ENCODE assay signal across 30 cellular contexts in the genomic region with DNA sequence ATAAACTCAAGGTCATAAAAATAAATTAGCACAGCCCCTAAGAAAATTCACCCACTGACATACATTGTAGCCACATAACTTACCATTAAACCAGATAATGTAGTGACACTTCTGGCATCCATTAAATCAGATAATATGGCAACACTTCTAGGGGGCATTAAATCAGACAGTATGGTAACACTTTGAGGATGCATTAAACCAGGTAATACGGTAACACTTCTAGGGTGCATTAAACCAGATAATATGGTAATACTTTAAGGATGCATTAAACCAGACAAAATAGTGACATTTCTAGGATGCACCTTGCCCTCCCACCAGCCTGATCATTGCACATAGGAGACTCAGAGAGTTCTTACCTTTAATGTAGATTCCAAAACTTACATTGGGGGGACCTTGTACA.
"Had no signal": no experiment of that assay in that cellular context is flagged by ENCODE, and none has a peak within 500 bp of the region (broad histone marks: within the 10 kb centered on the region; RNA-seq: fewer than 3 reads in every experiment).

No MANE protein-coding gene starts in this region.

- ATAC-seq: activated CD4-positive, alpha-beta T cell treated with anti-CD3 and anti-CD28 coated beads for 36 hours; activated CD8-positive, alpha-beta memory T cell treated with anti-CD3 and anti-CD28 coated beads, Interleukin-2, amount 10 ng/mL, durations not matched to agents 7 days and 5 days; activated CD8-positive, alpha-beta T cell treated with anti-CD3 and anti-CD28 coated beads, Interleukin-2, amount 10 ng/mL, durations not matched to agents 7 days and 5 days; activated naive CD8-positive, alpha-beta T cell treated with anti-CD3 and anti-CD28 coated beads, Interleukin-2, amount 50 U/mL, for 24 hours; body of pancreas; effector memory CD8-positive, alpha-beta T cell; gastrocnemius medialis; heart left ventricle had no signal

- H3K4me1 ChIP-seq: adrenal gland, body of pancreas, gastrocnemius medialis, heart left ventricle had no signal

- H3K4me3 ChIP-seq: adrenal gland, body of pancreas, gastrocnemius medialis, heart left ventricle had no signal

- DNase-seq: activated CD4-positive, alpha-beta memory T cell treated with anti-CD3 and anti-CD28 coated beads for 36 hours; activated CD4-positive, alpha-beta T cell treated with anti-CD3 and anti-CD28 coated beads for 36 hours; activated CD4-positive, alpha-beta T cell treated with anti-CD3 and anti-CD28 coated beads, Interleukin-2, amount 10 ng/mL, durations not matched to agents 24 days and 14 days; activated CD4-positive, CD25-positive, alpha-beta regulatory T cell; activated CD4-positive, CD25-positive, alpha-beta regulatory T cell treated with anti-CD3 and anti-CD28 coated beads, Interleukin-2, amount 50 U/mL, for 72 hours; activated CD8-positive, alpha-beta memory T cell treated with anti-CD3 and anti-CD28 coated beads, Interleukin-2, amount 10 ng/mL, durations not matched to agents 7 days and 5 days; activated CD8-positive, alpha-beta memory T cell treated with anti-CD3 and anti-CD28 coated beads, Interleukin-2, amount 50 U/mL, for 4 hours; activated CD8-positive, alpha-beta T cell treated with anti-CD3 and anti-CD28 coated beads, Interleukin-2, amount 10 ng/mL, durations not matched to agents 7 days and 5 days; activated effector memory CD4-positive, alpha-beta T cell treated with anti-CD3 and anti-CD28 coated beads, Interleukin-2, amount 50 U/mL, for 16 hours; activated naive CD4-positive, alpha-beta T cell treated with anti-CD3 and anti-CD28 coated beads for 36 hours; activated naive CD8-positive, alpha-beta T cell treated with anti-CD3 and anti-CD28 coated beads for 36 hours; activated naive CD8-positive, alpha-beta T cell treated with anti-CD3 and anti-CD28 coated beads, Interleukin-2, amount 50 U/mL, for 24 hours; activated T-cell treated with anti-CD3 and anti-CD28 coated beads, Interleukin-2, amount 50 U/mL, for 1 hour; activated T-cell treated with anti-CD3 and anti-CD28 coated beads, Interleukin-2, amount 50 U/mL, for 48 hours; adrenal gland; amygdala; aorta; body of pancreas; caudate nucleus; cortex of kidney; dermis blood vessel endothelial cell; effector CD4-positive, alpha-beta T cell; effector memory CD8-positive, alpha-beta T cell; erythroblast; foreskin keratinocyte; gastrocnemius medialis; glutamatergic neuron; heart left ventricle; T-helper 9 cell had no signal

- H3K9me3 ChIP-seq: adrenal gland, body of pancreas, esophagus muscularis mucosa, gastrocnemius medialis had no signal

- H3K27me3 ChIP-seq: adrenal gland, body of pancreas, esophagus muscularis mucosa, foreskin keratinocyte, gastrocnemius medialis had no signal

- H3K36me3 ChIP-seq: adrenal gland, esophagus muscularis mucosa, gastrocnemius medialis, heart left ventricle had no signal

- H3K27ac ChIP-seq: adrenal gland, body of pancreas, esophagus muscularis mucosa, foreskin keratinocyte, gastrocnemius medialis, heart left ventricle had no signal
